ENCODE assay signal across 22 cellular contexts in the genomic region with DNA sequence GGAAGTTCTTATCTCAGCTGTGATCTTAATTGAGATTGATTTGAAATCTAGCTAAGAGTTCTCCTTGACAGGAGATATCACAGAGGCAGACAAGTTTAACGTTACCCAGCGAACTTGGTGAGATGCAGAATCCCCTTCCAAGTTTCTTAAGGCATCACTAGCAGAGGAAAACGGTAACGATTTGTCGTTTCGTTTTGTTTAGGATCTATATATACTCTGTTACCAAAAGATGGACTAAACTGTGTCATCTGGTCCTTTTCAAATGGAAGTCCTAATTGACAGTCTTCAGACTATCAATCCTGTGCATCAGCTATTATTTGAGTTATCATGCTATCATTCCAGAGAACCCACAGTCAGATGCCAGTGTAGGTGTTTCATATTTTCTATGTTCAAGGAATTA.
A peak's percentile ranks its signal among the peaks of the same experiment; 100 is the strongest.
DNase-seq lines count a peak whose midpoint lies in the region; ATAC-seq and TF ChIP-seq lines count a peak whose summit lies in the region.
"Had no signal": no experiment of that assay in that cellular context is flagged by ENCODE, and none has a peak within 500 bp of the region (broad histone marks: within the 10 kb centered on the region; RNA-seq: fewer than 3 reads in every experiment).

No MANE protein-coding gene starts in this region.

- no peak for TF ChIP-seq CTCF in heart right ventricle (IDR thresholded peaks at IDR 0.05)

- H3K4me3 ChIP-seq in heart right ventricle = no peak overlapping the region
- H3K4me3 ChIP-seq: BLaER1, GM12878 had no signal

- intact Hi-C loops in heart right ventricle (cut with DNase I) = no loop called here

- 80 to 85% methylated on average over 6 of the region's 6 CpGs for WGBS in heart right ventricle, 2 donors

- H3K27me3 ChIP-seq in heart right ventricle = no peaks in the 10 kb centered on the region
- H3K27me3 ChIP-seq: BE2C, BLaER1 had no signal

- H3K36me3 ChIP-seq in heart right ventricle = no peaks in the 10 kb centered on the region
- H3K36me3 ChIP-seq: BE2C, BLaER1 had no signal

- no peaks in the 10 kb centered on the region for H3K4me1 ChIP-seq in heart right ventricle
- H3K4me1 ChIP-seq: BE2C, BLaER1 had no signal

- H3K27ac ChIP-seq in heart right ventricle = no peak overlapping the region
- H3K27ac ChIP-seq: BLaER1 had no signal

- DNase-seq in SK-N-DZ (ENCODE audit: low spot score) (peak; percentile 67), RPMI8226 (no peak), heart right ventricle (no peak)
- DNase-seq in activated effector memory CD4-positive, alpha-beta T cell treated with Interleukin-2 at 50 U/mL for 16 hours = no peak
- DNase-seq: 8988T; ACHN; BE2C; C1 segment of cervical spinal cord; CD4-positive, alpha-beta memory T cell; CD4-positive, CD25-positive, alpha-beta regulatory T cell; CD8-positive, alpha-beta memory T cell; COR-L47; DMS 273 treated with DMSO at 0.1 percent for 48 hours; DMS153; DMS53; DMS79; DND-41; EL; GDM1 had no signal

- ATAC-seq in SK-N-SH treated with all-trans-retinoic acid at 6 μM for 48 hours (peak; percentile 41; the same call in 2 of the 3 replicates), heart right ventricle (no peak)
- ATAC-seq: GM12878 had no signal

- no peaks in the 10 kb centered on the region for H3K9me3 ChIP-seq in heart right ventricle
- H3K9me3 ChIP-seq: BE2C, BLaER1 had no signal

TF ChIP-seq in SK-N-SH treated with all-trans-retinoic acid at 6 μM for 48 hours, 23 proteins besides CTCF, POLR2A, EP300 and RAD21:
- TF ChIP-seq TCF4 (CRISPR knock-in tag; IDR thresholded peaks at IDR 0.05; ENCODE audit: borderline replicate concordance) (peak; percentile 31; the same call in 1 of the 2 replicates), ZNF70 (CRISPR knock-in tag; IDR thresholded peaks at IDR 0.05) (no peak)
